1 cellular context compared by ENCODE assay signal in genomic region chr4:81003549-81004240, GRCh38.
TF ChIP-seq lines count a peak whose summit lies in the region.

No MANE protein-coding gene starts in this region.

TF ChIP-seq in GM12878, 131 proteins besides CTCF, POLR2A, EP300 and RAD21 (continued from another document and continues in another):
- TF ChIP-seq NKRF (conservative IDR thresholded peaks at IDR 0.05) (no peak), STAT1 (conservative IDR thresholded peaks at IDR 0.05) (no peak), SIN3A (IDR thresholded peaks at IDR 0.05; ENCODE audit: low read depth, low read length) (no peak), ZNF622 (IDR thresholded peaks at IDR 0.05) (no peak), CREB1 (IDR thresholded peaks at IDR 0.05; ENCODE audit: low read depth) (no peak), MXI1 (IDR thresholded peaks at IDR 0.05; ENCODE audit: low read depth, low read length) (no peak), MTA2 (IDR thresholded peaks at IDR 0.05; ENCODE audit: low read depth) (peak; percentile 99), CEBPZ (IDR thresholded peaks at IDR 0.05; ENCODE audit: low read depth, low read length) (no peak), ZBTB33 (IDR thresholded peaks at IDR 0.05) (no peak), E2F8 (IDR thresholded peaks at IDR 0.05; ENCODE audit: low read depth, partially characterized antibody) (peak; percentile 16), BCL3 (IDR thresholded peaks at IDR 0.05; ENCODE audit: borderline replicate concordance, insufficient read depth, low read depth, low read length, poor library complexity, severe bottlenecking) (no peak), BACH1 (IDR thresholded peaks at IDR 0.05; ENCODE audit: borderline replicate concordance) (peak; percentile 87; the same call in 1 of the 2 replicates), CHD1 (IDR thresholded peaks at IDR 0.05; ENCODE audit: low read depth, low read length) (no peak), ASH2L (IDR thresholded peaks at IDR 0.05; ENCODE audit: borderline replicate concordance, low read depth) (no peak), MAX (IDR thresholded peaks at IDR 0.05; ENCODE audit: low read depth, low read length) (no peak), POLR2AphosphoS5 (IDR thresholded peaks at IDR 0.05; ENCODE audit: low read length) (no peak), KLF5 (IDR thresholded peaks at IDR 0.05; ENCODE audit: partially characterized antibody) (no peak), ATF3 (IDR thresholded peaks at IDR 0.05; ENCODE audit: borderline replicate concordance, extremely low read depth, low read depth, low read length) (no peak), ZNF384 (IDR thresholded peaks at IDR 0.05; ENCODE audit: borderline replicate concordance, low read depth, low read length) (no peak; the same call in 1 of the 2 replicates), PBX3 (IDR thresholded peaks at IDR 0.05; ENCODE audit: insufficient replicate concordance, low read depth, low read length) (no peak), MYB (IDR thresholded peaks at IDR 0.05; ENCODE audit: borderline replicate concordance, low read depth, low read length) (peak; percentile 87; the same call in 1 of the 2 replicates), RELB (IDR thresholded peaks at IDR 0.05; ENCODE audit: low read depth) (peak; percentile 94), JUND (IDR thresholded peaks at IDR 0.05; ENCODE audit: low read depth, low read length) (0 out of 2 replicates have a peak, but pooled peaks have one; percentile 28), PKNOX1 (IDR thresholded peaks at IDR 0.05) (no peak), NBN (IDR thresholded peaks at IDR 0.05) (peak; percentile 91), MYC (IDR thresholded peaks at IDR 0.05; ENCODE audit: insufficient read depth, insufficient read length, insufficient replicate concordance, low read length, severe bottlenecking) (no peak), SPI1 (IDR thresholded peaks at IDR 0.05; ENCODE audit: borderline replicate concordance, insufficient read depth, low read depth, low read length) (peak; percentile 35; the same call in 1 of the 2 replicates), NR2F1 (conservative IDR thresholded peaks at IDR 0.05) (peak; percentile 91), ZNF687 (IDR thresholded peaks at IDR 0.05) (0 out of 2 replicates have a peak, but pooled peaks have one; percentile 23), PAX5 (IDR thresholded peaks at IDR 0.05; ENCODE audit: borderline replicate concordance, low read depth, low read length) (peak; percentile 56; the same call in 1 of the 2 replicates), MTA3 (IDR thresholded peaks at IDR 0.05; ENCODE audit: borderline replicate concordance, low read length) (no peak), CBFB (IDR thresholded peaks at IDR 0.05; ENCODE audit: low read depth) (no peak), RB1 (IDR thresholded peaks at IDR 0.05; ENCODE audit: borderline replicate concordance) (peak; percentile 62; the same call in 1 of the 2 replicates), ETV6 (conservative IDR thresholded peaks at IDR 0.05 in 1 of 2, IDR thresholded peaks at IDR 0.05 in 1 of 2; ENCODE audit: borderline replicate concordance in 1 of 2, low read depth in 1 of 2) (no peak), IKZF1 (conservative IDR thresholded peaks at IDR 0.05) (peak; percentile 95), ATF7 (IDR thresholded peaks at IDR 0.05; ENCODE audit: low read depth) (peak; percentile 88), IKZF2 (IDR thresholded peaks at IDR 0.05) (peak; percentile 98)
